Comparison of ENCODE assay signal across 8 cellular contexts in genomic region chr3:120561251-120562045, GRCh38. TPM values are rescaled to one million over a fixed set of nuclear protein-coding genes. Genes with fewer than 3 reads are reported as not detected.
DNase-seq lines count a peak whose midpoint lies in the region; ATAC-seq and TF ChIP-seq lines count a peak whose summit lies in the region.

No MANE protein-coding gene starts in this region.

- H3K9me3 ChIP-seq in HCT116 (ENCODE audit: control insufficient read depth in 1 of 2, insufficient read depth in 1 of 2, low read depth in 1 of 2, low read length in 2 of 2) (no peaks in the 10 kb centered on the region), heart right ventricle (no peaks in the 10 kb centered on the region)

- no peaks in the 10 kb centered on the region for H3K79me2 ChIP-seq in HCT116 (ENCODE audit: insufficient read depth, low read length)

- 29 to 32% methylated on average over 10 of the region's 10 CpGs for WGBS in heart right ventricle, 2 donors

- TF ChIP-seq CTCF in HCT116 (IDR thresholded peaks at IDR 0.05 in 2 of 3, conservative IDR thresholded peaks at IDR 0.05 in 1 of 3; ENCODE audit: borderline replicate concordance in 1 of 3, insufficient read depth in 1 of 3, low read depth in 2 of 3, low read length in 2 of 3): peak; percentile 82 to 95 (median 85); a peak in 5 of 6 replicates
- peak; percentile 71 to 97 (median 91) for TF ChIP-seq CTCF in heart right ventricle (IDR thresholded peaks at IDR 0.05)

- peak; percentile 64 for ATAC-seq in HCT116
- no peak for ATAC-seq in activated naive CD8-positive, alpha-beta T cell treated with anti-CD3 and anti-CD28 coated beads, Interleukin-2, amount 50 U/mL, for 24 hours
- peak in 7 of 8 donors; percentile 26 to 52 (median 40) for ATAC-seq in heart right ventricle
- ATAC-seq in sciatic nerve: peak; percentile 44

- H3K9ac ChIP-seq in HCT116 (ENCODE audit: low read length): no peak overlapping the region

- no peak overlapping the region for H3K4me3 ChIP-seq in HCT116 (replicated peaks in 1 of 2; ENCODE audit: low read depth in 1 of 2, low read length in 2 of 2)
- no peak overlapping the region for H3K4me3 ChIP-seq in heart right ventricle

- CTCF ChIA-PET in HCT116 (lab: Charles Lee): interaction anchor here (0.6 to 5.9 kb wide), 7 partner anchors 34 to 317 kb away, joined by 3 to 157 read pairs (median 3); partner anchors contain the start of gene NDUFB4

- no peaks in the 10 kb centered on the region for H3K9me2 ChIP-seq in HCT116 (ENCODE audit: insufficient read depth)

- no peaks in the 10 kb centered on the region for H3K36me3 ChIP-seq in HCT116 (ENCODE audit: control insufficient read depth in 1 of 2, insufficient read depth in 2 of 2, low read length in 2 of 2)
- H3K36me3 ChIP-seq in heart right ventricle: no peaks in the 10 kb centered on the region

- H4K20me1 ChIP-seq in HCT116 (ENCODE audit: insufficient read depth): no peaks in the 10 kb centered on the region

- peak; percentile 91 for DNase-seq in G401 (ENCODE audit: low spot score)
- DNase-seq in HCT116 (ENCODE audit: low read depth, low spot score): peak; percentile 56
- peak; percentile 41 for DNase-seq in NCI-H1092 (lab: John Stamatoyannopoulos, UW)
- DNase-seq in SW480 (ENCODE audit: low spot score): peak; percentile 62
- peak; percentile 64 for DNase-seq in activated naive CD8-positive, alpha-beta T cell treated with anti-CD3 and anti-CD28 coated beads, Interleukin-2, amount 50 U/mL, for 24 hours
- peak; percentile 66 to 71 for DNase-seq in heart right ventricle
- peak; percentile 85 for DNase-seq in sciatic nerve (ENCODE audit: low spot score)
- no peak for DNase-seq in HPDE6-E6E7 (ENCODE audit: extremely low spot score)

- H3K4me1 Mint-ChIP-seq in activated naive CD8-positive, alpha-beta T cell treated with anti-CD3 and anti-CD28 coated beads, Interleukin-2, amount 50 U/mL, for 24 hours: peaks cover 23% of the 10 kb centered on the region

- no peaks in the 10 kb centered on the region for H3K9me3 Mint-ChIP-seq in activated naive CD8-positive, alpha-beta T cell treated with anti-CD3 and anti-CD28 coated beads, Interleukin-2, amount 50 U/mL, for 24 hours

- in situ Hi-C loops in G401 (cut with HindIII; ENCODE audit: low sequenced_read_pairs): no loop called here

- TF ChIP-seq RAD21 in HCT116 (IDR thresholded peaks at IDR 0.05; ENCODE audit: low read depth): peak; percentile 88

- POLR2A ChIA-PET in HCT116 (lab: Charles Lee): no interaction called here

- H3K4me2 ChIP-seq in HCT116 (ENCODE audit: low read length): peak overlapping the region; percentile 72

- H3K27ac ChIP-seq in HCT116 (ENCODE audit: low read depth, low read length): no peak overlapping the region
- H3K27ac ChIP-seq in heart right ventricle: peak overlapping the region in 2 of 10 donors; percentile 81 to 86

- no peak overlapping the region for H3K4me3 Mint-ChIP-seq in activated naive CD8-positive, alpha-beta T cell treated with anti-CD3 and anti-CD28 coated beads, Interleukin-2, amount 50 U/mL, for 24 hours

- peaks cover 16% of the 10 kb centered on the region for H3K27me3 Mint-ChIP-seq in activated naive CD8-positive, alpha-beta T cell treated with anti-CD3 and anti-CD28 coated beads, Interleukin-2, amount 50 U/mL, for 24 hours

- no TSS peak for BruUV-seq in HCT116 (replicated peaks; lab: Mats Ljungman, UMichigan)

- intact Hi-C loops in HCT116 (cut with micrococcal nuclease) (loop anchor here (1.0 kb wide), 3 partner anchors 234 to 968 kb away; no protein-coding TSS in a partner anchor), heart right ventricle (cut with DNase I) (loop anchor here (1.0 to 5.0 kb wide), 8 partner anchors 31 to 319 kb away; partner anchors contain the start of gene NDUFB4 (in 1 of the 10)), sciatic nerve (cut with DNase I) (no loop called here)

- no peaks in the 10 kb centered on the region for H3K27me3 ChIP-seq in HCT116 (ENCODE audit: insufficient read depth, low read length)
- H3K27me3 ChIP-seq in heart right ventricle: no peaks in the 10 kb centered on the region

- H3K27ac Mint-ChIP-seq in activated naive CD8-positive, alpha-beta T cell treated with anti-CD3 and anti-CD28 coated beads, Interleukin-2, amount 50 U/mL, for 24 hours: peak overlapping the region; percentile 12

- no peak for TF ChIP-seq POLR2A in HCT116 (IDR thresholded peaks at IDR 0.05; ENCODE audit: borderline replicate concordance, extremely low read depth, insufficient read depth, insufficient read length)

- H3K36me3 Mint-ChIP-seq in activated naive CD8-positive, alpha-beta T cell treated with anti-CD3 and anti-CD28 coated beads, Interleukin-2, amount 50 U/mL, for 24 hours (ENCODE audit: low read depth): no peaks in the 10 kb centered on the region

- RAD21 ChIA-PET in HCT116 (lab: Charles Lee; ENCODE audit: low non-redundant PET in 1 of 2, low total read pairs in 2 of 2, uncharacterized antibody in 2 of 2, unreplicated experiment in 2 of 2): interaction anchor here in 1 of 2 experiments (0.6 kb wide), 1 partner anchor 967 kb away, joined by 3 read pairs; no protein-coding TSS in a partner anchor

- H3K4me1 ChIP-seq in HCT116 (ENCODE audit: control insufficient read depth in 1 of 2, insufficient read depth in 2 of 2, low read length in 2 of 2) (peaks cover 15 to 35% of the 10 kb centered on the region in 2 experiments), heart right ventricle (peaks cover 10 to 47% (median 36%) of the 10 kb centered on the region in 9 donors)

- H2AFZ ChIP-seq in HCT116 (ENCODE audit: low read depth, low read length, poor library complexity, severe bottlenecking): peak overlapping the region; percentile 97

TF ChIP-seq in HCT116, 20 proteins besides CTCF, POLR2A, EP300 and RAD21:
- TF ChIP-seq ATF3 (IDR thresholded peaks at IDR 0.05): no peak
- no peak for TF ChIP-seq CBX3 (IDR thresholded peaks at IDR 0.05; ENCODE audit: low read depth)
- TF ChIP-seq CEBPB (IDR thresholded peaks at IDR 0.05; ENCODE audit: low read depth): no peak
- TF ChIP-seq ZNF274 (IDR thresholded peaks at IDR 0.05; ENCODE audit: low read depth, low read length): no peak
- TF ChIP-seq TCF7L2 (IDR thresholded peaks at IDR 0.05; ENCODE audit: borderline replicate concordance, extremely low read depth, insufficient read depth, insufficient read length): no peak
- no peak for TF ChIP-seq POLR2AphosphoS5 (IDR thresholded peaks at IDR 0.05; ENCODE audit: low read depth, low read length)
- no peak for TF ChIP-seq ZFX (IDR thresholded peaks at IDR 0.05)
- no peak for TF ChIP-seq REST (IDR thresholded peaks at IDR 0.05; ENCODE audit: low read depth)
- no peak for TF ChIP-seq SIN3A (IDR thresholded peaks at IDR 0.05; ENCODE audit: low read depth)
- TF ChIP-seq MAX (IDR thresholded peaks at IDR 0.05): no peak
- no peak for TF ChIP-seq JUND (IDR thresholded peaks at IDR 0.05)
- TF ChIP-seq EGR1 (IDR thresholded peaks at IDR 0.05; ENCODE audit: low read depth): no peak

RNA-seq across cellular contexts. Expression of gene NDUFB4, which starts 34.7 kb away (rescaled TPM):
- 127 and 148 TPM in 2 replicates for total RNA-seq in G401 (2014; rRNA removed; shearing (Covaris generic))
- total RNA-seq in HCT116 (2021; ENCODE audit: unreplicated experiment): 161 TPM
- polyA plus RNA-seq in HCT116 (2012): 201 and 229 TPM in 2 replicates
- 100 to 1,000 TPM; 347 to 581 (median 535) TPM for total RNA-seq in heart right ventricle
- polyA plus RNA-seq in heart right ventricle: 100 to 1,000 TPM; 527 to 567 TPM
- 84.7 TPM for total RNA-seq in sciatic nerve
